In genomic region chrX:5390376-5390775, GRCh38 we compare ENCODE assay signal across 9 cellular contexts.
"Had no signal": no experiment of that assay in that cellular context is flagged by ENCODE, and none has a peak within 500 bp of the region (broad histone marks: within the 10 kb centered on the region; RNA-seq: fewer than 3 reads in every experiment).

No MANE protein-coding gene starts in this region.

- H3K4me1 ChIP-seq: HAP-1 had no signal

- H3K9ac ChIP-seq: GM23248 had no signal

- H3K36me3 ChIP-seq: HAP-1 had no signal

- H2AFZ ChIP-seq: GM23248, GM23338 had no signal

- H3K4me2 ChIP-seq: GM23338 had no signal

- H3K9me3 ChIP-seq: HAP-1 had no signal

- H3K4me3 ChIP-seq: GM23248, GM23338, HAP-1 had no signal

- ATAC-seq: GM23338, HCT116 had no signal

- H3K27ac ChIP-seq: GM23248 had no signal

- DNase-seq: GM23248, GOT3, H7, H9, HCEC 1CT, HFFc6 had no signal
